In the genomic region with DNA sequence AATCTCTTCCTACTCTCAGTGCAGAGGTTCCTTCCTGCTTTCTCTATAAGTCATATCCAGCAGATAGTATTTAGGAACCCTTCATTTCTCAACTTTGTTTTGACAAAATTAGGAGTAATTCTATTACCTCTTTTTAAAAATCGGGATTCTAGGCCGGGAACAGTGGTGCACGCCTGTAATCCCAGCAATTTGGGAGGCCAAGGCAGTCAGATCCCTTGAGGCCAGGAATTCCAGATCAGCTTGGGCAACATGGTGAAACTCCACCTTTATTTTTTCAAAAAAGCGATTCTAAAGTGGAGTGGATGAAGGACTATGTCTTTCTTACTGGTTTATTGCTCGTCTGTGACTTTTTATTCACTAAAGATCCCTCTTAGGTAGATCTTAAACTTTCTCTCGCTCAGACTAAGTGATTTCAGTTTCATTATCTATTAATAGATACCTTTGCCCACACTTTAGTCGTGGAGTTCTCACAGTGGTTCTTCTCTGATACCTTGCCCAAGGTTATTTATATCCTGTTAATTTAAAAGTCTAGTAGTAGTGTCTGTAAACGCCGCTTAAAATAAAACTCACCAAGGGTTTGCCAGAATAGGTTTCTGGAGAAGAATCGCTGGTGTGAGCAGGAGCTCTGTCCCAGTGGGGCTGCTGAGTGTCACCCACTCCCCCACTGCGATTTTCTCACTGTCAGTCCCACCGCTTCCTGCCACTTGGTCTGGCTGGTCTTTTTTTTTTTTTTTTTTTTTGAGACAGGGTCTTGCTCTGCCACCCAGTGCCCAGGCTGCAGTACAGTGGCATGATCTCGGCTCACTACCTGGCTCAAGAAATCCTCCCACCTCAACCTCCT, we compare ENCODE assay signal across 8 cellular contexts. TPM values are rescaled to one million over a fixed set of nuclear protein-coding genes. Genes with fewer than 3 reads are reported as not detected.
A peak's percentile ranks its signal among the peaks of the same experiment; 100 is the strongest.
DNase-seq lines count a peak whose midpoint lies in the region; ATAC-seq and TF ChIP-seq lines count a peak whose summit lies in the region.

No MANE protein-coding gene starts in this region.

- peak overlapping the region; percentile 89 for H3K27ac Mint-ChIP-seq in activated CD4-positive, alpha-beta T cell treated with anti-CD3 and anti-CD28 coated beads, Interleukin-2, amount 10 ng/mL, durations not matched to agents 7 days and 5 days
- H3K27ac Mint-ChIP-seq in memory B cell: peak overlapping the region; percentile 53

- no peaks in the 10 kb centered on the region for H3K79me2 ChIP-seq in smooth muscle cell (ENCODE audit: low read depth)

- ATAC-seq in GM18867 (IDR thresholded peaks at IDR 0.05; ENCODE audit: unreplicated experiment) (peak; percentile 73), HG02885 (IDR thresholded peaks at IDR 0.05; ENCODE audit: poor library complexity, unreplicated experiment) (peak; percentile 74), memory B cell (ENCODE audit: low read depth) (peak; percentile 85)

- H3K27me3 ChIP-seq in smooth muscle cell (ENCODE audit: low read depth): no peaks in the 10 kb centered on the region

- no peak overlapping the region for H3K4me2 ChIP-seq in smooth muscle cell

- peaks cover 3% of the 10 kb centered on the region for H3K36me3 Mint-ChIP-seq in activated CD4-positive, alpha-beta T cell treated with anti-CD3 and anti-CD28 coated beads, Interleukin-2, amount 10 ng/mL, durations not matched to agents 7 days and 5 days (ENCODE audit: low read depth)
- no peaks in the 10 kb centered on the region for H3K36me3 Mint-ChIP-seq in memory B cell

- H3F3A ChIP-seq in smooth muscle cell (ENCODE audit: low read depth): no peaks in the 10 kb centered on the region

- peaks cover 50% of the 10 kb centered on the region for H3K4me1 Mint-ChIP-seq in activated CD4-positive, alpha-beta T cell treated with anti-CD3 and anti-CD28 coated beads, Interleukin-2, amount 10 ng/mL, durations not matched to agents 7 days and 5 days
- peaks cover 41% of the 10 kb centered on the region for H3K4me1 Mint-ChIP-seq in memory B cell

- no peak for TF ChIP-seq CTCF in smooth muscle cell (IDR thresholded peaks at IDR 0.05; ENCODE audit: borderline replicate concordance, insufficient read depth, poor library complexity, severe bottlenecking)

- H3K9me3 Mint-ChIP-seq in activated CD4-positive, alpha-beta T cell treated with anti-CD3 and anti-CD28 coated beads, Interleukin-2, amount 10 ng/mL, durations not matched to agents 7 days and 5 days: no peaks in the 10 kb centered on the region
- H3K9me3 Mint-ChIP-seq in memory B cell: no peaks in the 10 kb centered on the region

- CTCF ChIA-PET in activated CD4-positive, alpha-beta T cell treated with anti-CD3 and anti-CD28 coated beads, Interleukin-2, amount 10 ng/mL, durations not matched to agents 7 days and 5 days (lab: Charles Lee): interaction anchor here (0.6 to 1.2 kb wide), 4 partner anchors 21 to 97 kb away, joined by 3 to 4 read pairs (median 4); no protein-coding TSS in a partner anchor

- no peaks in the 10 kb centered on the region for H3K27me3 Mint-ChIP-seq in activated CD4-positive, alpha-beta T cell treated with anti-CD3 and anti-CD28 coated beads, Interleukin-2, amount 10 ng/mL, durations not matched to agents 7 days and 5 days
- no peaks in the 10 kb centered on the region for H3K27me3 Mint-ChIP-seq in memory B cell

- H3K27ac ChIP-seq in smooth muscle cell (ENCODE audit: low read depth): no peak overlapping the region

- H3K4me3 Mint-ChIP-seq in activated CD4-positive, alpha-beta T cell treated with anti-CD3 and anti-CD28 coated beads, Interleukin-2, amount 10 ng/mL, durations not matched to agents 7 days and 5 days: peak overlapping the region; percentile 77
- peak overlapping the region; percentile 78 for H3K4me3 Mint-ChIP-seq in memory B cell

- no peaks in the 10 kb centered on the region for H3K9me3 ChIP-seq in smooth muscle cell (replicated peaks; ENCODE audit: low read depth)

- 90% methylated on average over 13 of the region's 13 CpGs for WGBS in smooth muscle cell (ENCODE audit: low lambda C conversion rate)

- no peaks in the 10 kb centered on the region for H3K4me1 ChIP-seq in smooth muscle cell (ENCODE audit: low read depth)

- no peaks in the 10 kb centered on the region for H3K36me3 ChIP-seq in smooth muscle cell (ENCODE audit: low read depth)

- H4K20me1 ChIP-seq in smooth muscle cell (ENCODE audit: low read depth): no peaks in the 10 kb centered on the region

- DNase-seq in activated CD4-positive, alpha-beta T cell treated with anti-CD3 and anti-CD28 coated beads, Interleukin-2, amount 10 ng/mL, durations not matched to agents 7 days and 5 days: peak; percentile 43
- DNase-seq in memory B cell (ENCODE audit: low spot score in 2 of 2) (peak; percentile 25 to 33), NCI-H1092 treated with DMSO at 0.1 percent for 48 hours (lab: John Stamatoyannopoulos, UW) (no peak), NCI-H510A treated with DMSO at 0.1 percent for 48 hours (lab: John Stamatoyannopoulos, UW) (no peak), smooth muscle cell (lab: John Stamatoyannopoulos, UW; ENCODE audit: unreplicated experiment) (no peak), DMS 273 treated with DMSO at 0.1 percent for 48 hours (lab: John Stamatoyannopoulos, UW) (no peak)

- no peak overlapping the region for H3K9ac ChIP-seq in smooth muscle cell (ENCODE audit: low read depth)

- no peak overlapping the region for H3K4me3 ChIP-seq in smooth muscle cell

- no peak overlapping the region for H2AFZ ChIP-seq in smooth muscle cell (ENCODE audit: low read depth)

- POLR2A ChIA-PET in activated CD4-positive, alpha-beta T cell treated with anti-CD3 and anti-CD28 coated beads, Interleukin-2, amount 10 ng/mL, durations not matched to agents 7 days and 5 days (lab: Charles Lee): interaction anchor here (0.7 kb wide), 1 partner anchor 650 kb away, joined by 3 read pairs; no protein-coding TSS in a partner anchor

RNA-seq across cellular contexts. Expression of gene TMEM131L, which starts 27.0 kb away (rescaled TPM):
- 10 to 100 TPM; 49.3 to 56.0 TPM for total RNA-seq in activated CD4-positive, alpha-beta T cell treated with anti-CD3 and anti-CD28 coated beads, Interleukin-2, amount 10 ng/mL, durations not matched to agents 7 days and 5 days
- total RNA-seq in smooth muscle cell: 6.7 and 12.9 TPM in 2 replicates
- 2.6 and 4.3 TPM in 2 replicates for polyA plus RNA-seq in smooth muscle cell

Comparison
In these comparisons a context has a peak if more than half of its experiments do, and no peak if none do; other contexts are left out.
1. DNase-seq: peak in activated CD4-positive, alpha-beta T cell treated with anti-CD3 and anti-CD28 coated beads, Interleukin-2, amount 10 ng/mL, durations not matched to agents 7 days and 5 days (single experiment) and memory B cell (2 of 2); none in NCI-H1092 treated with DMSO at 0.1 percent for 48 hours (single experiment), NCI-H510A treated with DMSO at 0.1 percent for 48 hours (single experiment), smooth muscle cell (single experiment) and DMS 273 treated with DMSO at 0.1 percent for 48 hours (single experiment).
2. Peak in every context shown above with its lines, with median percentiles within 50 percentile points of each other: ATAC-seq.